23 cellular contexts compared by ENCODE assay signal in the genomic region with DNA sequence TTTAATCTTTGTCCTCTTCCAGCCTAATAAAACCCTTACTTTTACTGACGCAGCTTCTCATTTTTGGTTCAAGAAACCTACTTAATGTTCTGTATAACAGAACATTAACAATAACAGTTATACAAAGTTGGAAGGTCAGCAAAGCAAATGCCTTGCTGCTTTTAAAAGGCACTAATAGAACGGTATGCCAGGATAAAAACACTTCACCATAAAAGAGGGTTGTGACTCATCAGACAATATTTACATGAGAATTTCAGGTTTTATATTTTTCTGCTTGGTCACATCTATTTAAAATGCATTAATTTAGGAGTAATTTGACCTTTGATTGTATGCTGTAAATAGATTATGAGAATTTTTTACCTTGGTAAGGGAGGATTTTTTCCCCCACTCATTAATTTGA. TPM values are rescaled to one million over a fixed set of nuclear protein-coding genes. Genes with fewer than 3 reads are reported as not detected.
DNase-seq lines count a peak whose midpoint lies in the region; ATAC-seq, FAIRE-seq and TF ChIP-seq lines count a peak whose summit lies in the region.
"Had no signal": no experiment of that assay in that cellular context is flagged by ENCODE, and none has a peak within 500 bp of the region (broad histone marks: within the 10 kb centered on the region; RNA-seq: fewer than 3 reads in every experiment).

No MANE protein-coding gene starts in this region.

- WGBS in heart left ventricle, 4 donors, result 53 to 66% (median 59%) methylated on average over 2 of the region's 2 CpGs
- WGBS in right cardiac atrium, result 64% methylated on average over 2 of the region's 2 CpGs

- no peak for ATAC-seq in heart left ventricle
- ATAC-seq in right cardiac atrium, result no peak
- ATAC-seq in mucosa of descending colon, result no peak
- ATAC-seq: HepG2 had no signal

- H4K20me1 ChIP-seq in astrocyte (ENCODE audit: insufficient read depth, low read length), result no peaks in the 10 kb centered on the region

- H3K27ac ChIP-seq in heart left ventricle, result peak overlapping the region in 10 of 12 donors; percentile 34 to 83 (median 60)
- no peak overlapping the region for H3K27ac ChIP-seq in astrocyte (ENCODE audit: low read depth, low read length)
- no peak overlapping the region for H3K27ac ChIP-seq in right cardiac atrium (ENCODE audit: low read length)
- H3K27ac ChIP-seq in skeletal muscle tissue (ENCODE audit: low read depth, low read length), result peak overlapping the region; percentile 93
- H3K27ac ChIP-seq: C4-2B, esophagus squamous epithelium, hepatocyte had no signal

- intact Hi-C loops in heart left ventricle (cut with DNase I), result no loop called here
- intact Hi-C loops in cardiac septum (cut with DNase I), result no loop called here
- intact Hi-C loops in right cardiac atrium (cut with DNase I), result no loop called here
- intact Hi-C loops in mucosa of descending colon (cut with DNase I, micrococcal nuclease), result no loop called here

- H3K27ac Mint-ChIP-seq in astrocyte (ENCODE audit: unreplicated experiment), result no peak overlapping the region
- H3K27ac Mint-ChIP-seq: H9 had no signal

- no peak for TF ChIP-seq POLR2A in heart left ventricle (IDR thresholded peaks at IDR 0.05)

- no peaks in the 10 kb centered on the region for H3K9me3 Mint-ChIP-seq in astrocyte (ENCODE audit: unreplicated experiment)
- H3K9me3 Mint-ChIP-seq: H9, neural crest cell had no signal

- H3K4me1 ChIP-seq in heart left ventricle (peaks cover 0 to 27% (median 6%) of the 10 kb centered on the region in 12 donors), astrocyte (ENCODE audit: insufficient read depth, low read length) (peaks cover 5% of the 10 kb centered on the region), right cardiac atrium (ENCODE audit: control insufficient read depth, insufficient read depth, low read length) (no peaks in the 10 kb centered on the region), skeletal muscle tissue (ENCODE audit: control insufficient read depth in 3 of 3, insufficient read depth in 3 of 3, low read length in 3 of 3) (peaks cover 4 to 6% (median 4%) of the 10 kb centered on the region in 3 donors), mucosa of descending colon (ENCODE audit: low read depth) (no peaks in the 10 kb centered on the region)

- H3K36me3 Mint-ChIP-seq in astrocyte (ENCODE audit: low read depth, unreplicated experiment), result no peaks in the 10 kb centered on the region

- H3K36me3 ChIP-seq in heart left ventricle, result peaks cover 0 to 4% (median 0%) of the 10 kb centered on the region in 9 donors
- H3K36me3 ChIP-seq in astrocyte (ENCODE audit: insufficient read depth, low read length), result no peaks in the 10 kb centered on the region
- H3K36me3 ChIP-seq in skeletal muscle tissue (ENCODE audit: control insufficient read depth in 3 of 3, insufficient read depth in 3 of 3, low read length in 3 of 3), result peaks cover 8 to 15% (median 13%) of the 10 kb centered on the region in 3 donors
- H3K36me3 ChIP-seq in mucosa of descending colon (ENCODE audit: low read depth), result no peaks in the 10 kb centered on the region
- H3K36me3 ChIP-seq: esophagus squamous epithelium had no signal

- H3K4me3 Mint-ChIP-seq in astrocyte (ENCODE audit: unreplicated experiment), result no peak overlapping the region
- H3K4me3 Mint-ChIP-seq: H9, neural crest cell had no signal

- H3K79me2 ChIP-seq in astrocyte (ENCODE audit: insufficient read depth, low read length), result no peaks in the 10 kb centered on the region
- H3K79me2 ChIP-seq: hepatocyte had no signal

- no peaks in the 10 kb centered on the region for H3K27me3 Mint-ChIP-seq in astrocyte (ENCODE audit: low read depth, unreplicated experiment)

- no peak for FAIRE-seq in astrocyte (lab: Jason Lieb, UNC)
- FAIRE-seq: HepG2, keratinocyte had no signal

- H2AFZ ChIP-seq in astrocyte (ENCODE audit: low read depth, low read length), result no peak overlapping the region
- H2AFZ ChIP-seq: hepatocyte had no signal

- H3K9me3 ChIP-seq in heart left ventricle (no peaks in the 10 kb centered on the region), astrocyte (ENCODE audit: insufficient read depth, low read depth, low read length) (no peaks in the 10 kb centered on the region), right cardiac atrium (ENCODE audit: control insufficient read depth, low read length) (no peaks in the 10 kb centered on the region), skeletal muscle tissue (ENCODE audit: control insufficient read depth in 3 of 3, low read length in 3 of 3) (no peaks in the 10 kb centered on the region), mucosa of descending colon (no peaks in the 10 kb centered on the region)
- H3K9me3 ChIP-seq: esophagus squamous epithelium had no signal

- DNase-seq in heart left ventricle (no peak), cardiac septum (ENCODE audit: low spot score) (no peak), astrocyte (ENCODE audit: low read depth) (peak; percentile 14), right cardiac atrium (no peak), T-helper 9 cell (no peak), mucosa of descending colon (no peak)
- DNase-seq in activated CD4-positive, alpha-beta T cell treated with anti-CD3 and anti-CD28 coated beads for 1 hour, result no peak
- DNase-seq: activated CD4-positive, alpha-beta T cell treated with anti-CD3 and anti-CD28 coated beads, Interleukin-2, amount 50 U/mL, for 4 hours; activated gamma-delta T cell; amniotic stem cell; effector CD8-positive, alpha-beta T cell; esophagus squamous epithelium; H9; NCI-H1930; NCI-H446 treated with DMSO at 0.1 percent for 48 hours; SHP77 treated with DMSO at 0.1 percent for 48 hours had no signal

- H3K27me3 ChIP-seq in heart left ventricle, result no peaks in the 10 kb centered on the region
- H3K27me3 ChIP-seq in astrocyte (ENCODE audit: insufficient read depth, low read length), result no peaks in the 10 kb centered on the region
- no peaks in the 10 kb centered on the region for H3K27me3 ChIP-seq in right cardiac atrium (ENCODE audit: control insufficient read depth, insufficient read depth)
- H3K27me3 ChIP-seq in skeletal muscle tissue (ENCODE audit: control insufficient read depth in 3 of 3, insufficient read depth in 3 of 3, low read length in 3 of 3), result no peaks in the 10 kb centered on the region
- H3K27me3 ChIP-seq: esophagus squamous epithelium, hepatocyte had no signal

- H3K9ac ChIP-seq in astrocyte (ENCODE audit: low read length) (no peak overlapping the region), skeletal muscle tissue (ENCODE audit: low read depth in 1 of 3, low read length in 3 of 3) (peak overlapping the region; percentile 85 to 90 (median 85))

- H3K4me3 ChIP-seq in heart left ventricle (peak overlapping the region in 10 of 12 donors; percentile 38 to 54 (median 46)), astrocyte (ENCODE audit: insufficient read depth, low read depth, low read length) (no peak overlapping the region), right cardiac atrium (ENCODE audit: low read length) (peak overlapping the region; percentile 35), skeletal muscle tissue (ENCODE audit: low read length in 3 of 3) (peak overlapping the region; percentile 77 to 81 (median 80)), mucosa of descending colon (no peak overlapping the region)
- H3K4me3 ChIP-seq: esophagus squamous epithelium, hepatocyte had no signal

- no peak for TF ChIP-seq CTCF in heart left ventricle (IDR thresholded peaks at IDR 0.05)
- TF ChIP-seq CTCF in astrocyte (IDR thresholded peaks at IDR 0.05; ENCODE audit: insufficient read depth, low read depth, low read length), result no peak
- no peak for TF ChIP-seq CTCF in mucosa of descending colon (IDR thresholded peaks at IDR 0.05)

- peaks cover 1% of the 10 kb centered on the region for H3K4me1 Mint-ChIP-seq in astrocyte (ENCODE audit: low read depth, unreplicated experiment)

- no peak overlapping the region for H3K4me2 ChIP-seq in astrocyte (ENCODE audit: low read length)
- H3K4me2 ChIP-seq: hepatocyte had no signal

RNA-seq across cellular contexts. Expression of a gene that starts 3.0 kb away (rescaled TPM):
- 100 to 1,000 TPM in 6 of 9 donors, 10 to 100 TPM in 3; 77.8 to 263 (median 112) TPM for total RNA-seq in heart left ventricle
- polyA plus RNA-seq in heart left ventricle, result 10 to 100 TPM; 48.4 to 52.9 TPM
- total RNA-seq in cardiac septum, result 90.5 TPM
- total RNA-seq in astrocyte, result not detected in 2 replicates
- 100 to 1,000 TPM in 1 of 4 donors, 10 to 100 TPM in 3; 82.1 to 165 (median 88.6) TPM for total RNA-seq in right cardiac atrium
- polyA plus RNA-seq in right cardiac atrium, result 62.2 TPM
- 2,637 TPM for total RNA-seq in skeletal muscle tissue
- total RNA-seq in mucosa of descending colon, result 1 to 10 TPM; 1.1 to 1.5 (median 1.1) TPM
- total RNA-seq: H9; T-helper 1 cell treated with Interleukin-12 subunit alpha and Interleukin-12 subunit beta and Interleukin-4 antibody, amounts not matched to agents 30 ng/mL and 1 ng/mL, for 36 hours had no signal

RNA-seq across cellular contexts. Expression of a gene that starts 33.2 kb away (rescaled TPM):
- total RNA-seq in heart left ventricle, result 1 to 10 TPM; 6.5 to 9.5 (median 7.9) TPM
- 1 to 10 TPM; 4.4 to 9.0 TPM for polyA plus RNA-seq in heart left ventricle
- 8.2 TPM for total RNA-seq in cardiac septum
- 3.9 and 4.0 TPM in 2 replicates for total RNA-seq in astrocyte
- 1 to 10 TPM; 8.3 to 9.6 (median 8.9) TPM for total RNA-seq in right cardiac atrium
- 8.0 TPM for polyA plus RNA-seq in right cardiac atrium
- 8.4 TPM for total RNA-seq in skeletal muscle tissue
- total RNA-seq in mucosa of descending colon, result 1 to 10 TPM; 2.7 to 7.1 (median 4.4) TPM

Comparison
In these comparisons a context has a peak if more than half of its experiments do, and no peak if none do; other contexts are left out.
1. H3K27ac ChIP-seq: peak in heart left ventricle (10 of 12) and skeletal muscle tissue (single experiment); none in astrocyte (single experiment) and right cardiac atrium (single experiment).
2. H3K4me3 ChIP-seq: peak in heart left ventricle (10 of 12), right cardiac atrium (single experiment) and skeletal muscle tissue (3 of 3); none in astrocyte (single experiment) and mucosa of descending colon (single experiment).
3. RNA of a gene that starts 3.0 kb away (total RNA-seq): 2,637 TPM in skeletal muscle tissue (single experiment), 77.8 to 263 TPM in heart left ventricle, 82.1 to 165 TPM in right cardiac atrium and 90.5 TPM in cardiac septum (single experiment); 1.1 to 1.5 TPM in mucosa of descending colon and not detected in astrocyte; every median in the first group is over 10 times any median in the second.